ENCODE assay signal across 8 cellular contexts in the genomic region with DNA sequence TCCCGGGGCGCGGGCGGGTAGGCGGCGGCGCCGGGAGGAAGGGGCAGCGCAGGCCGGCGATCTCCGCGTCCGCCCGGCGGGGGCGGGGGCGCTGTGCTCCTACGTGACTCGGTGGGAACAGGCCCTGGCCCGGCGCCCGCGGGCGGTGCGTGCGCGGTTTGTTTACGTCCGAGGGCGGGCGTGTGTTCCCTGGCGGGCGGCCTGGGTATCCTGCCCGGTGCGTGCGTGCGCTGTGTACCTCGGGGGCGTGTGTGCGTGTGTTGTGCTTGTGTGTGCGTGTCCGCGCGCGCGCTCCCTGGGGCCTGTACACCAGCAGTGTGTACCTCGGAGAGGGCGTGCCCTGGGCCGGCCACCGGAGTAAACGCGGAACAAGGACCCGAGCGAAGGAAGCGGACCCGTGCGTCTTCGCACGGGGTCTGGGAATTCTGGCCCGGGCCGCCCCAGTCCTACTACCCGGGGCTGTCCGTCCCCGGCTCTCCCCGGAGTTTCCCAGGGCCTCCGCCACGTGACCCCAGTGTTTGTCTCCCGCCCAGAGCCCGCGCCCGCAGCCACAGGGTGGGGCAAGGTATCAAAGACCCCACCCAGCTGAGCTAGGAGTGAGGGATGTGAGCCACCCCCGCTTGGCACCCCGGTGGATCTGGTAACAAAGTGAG. TPM values are rescaled to one million over a fixed set of nuclear protein-coding genes. Genes with fewer than 3 reads are reported as not detected.
DNase-seq lines count a peak whose midpoint lies in the region; ATAC-seq and TF ChIP-seq lines count a peak whose summit lies in the region.

No MANE protein-coding gene starts in this region.

- H3K9me3 ChIP-seq in CD4-positive, alpha-beta T cell (ENCODE audit: control insufficient read depth, low read length), result no peaks in the 10 kb centered on the region
- no peaks in the 10 kb centered on the region for H3K9me3 ChIP-seq in liver (ENCODE audit: control insufficient read depth in 4 of 4, low read length in 3 of 4)

- H3K9me3 Mint-ChIP-seq in CD4-positive, alpha-beta T cell, result no peaks in the 10 kb centered on the region
- H3K9me3 Mint-ChIP-seq in dendritic cell treated with granulocyte-macrophage colony-stimulating factor and Interleukin-4, amounts not matched to agents 40 ng/mL and 50 ng/mL, for 4 days, result no peaks in the 10 kb centered on the region

- peak; percentile 28 for ATAC-seq in CD4-positive, alpha-beta T cell (ENCODE audit: poor library complexity)
- ATAC-seq in GM21390 (IDR thresholded peaks at IDR 0.05; ENCODE audit: unreplicated experiment), result peak; percentile 8

- intact Hi-C loops in CD4-positive, alpha-beta T cell (cut with DNase I, micrococcal nuclease), result loop anchor here (5.0 to 10.0 kb wide), 3 partner anchors 62 to 115 kb away; partner anchors contain the start of genes CSNK1E (in 1 of the 2) and TMEM184B (in 1 of the 2)
- intact Hi-C loops in dendritic cell treated with granulocyte-macrophage colony-stimulating factor and Interleukin-4, amounts not matched to agents 40 ng/mL and 50 ng/mL, for 4 days (cut with micrococcal nuclease), result loop anchor here (1.0 to 10.0 kb wide), 2 partner anchors 21 to 58 kb away; partner anchors contain the start of gene PLA2G6

- POLR2A ChIA-PET in CD4-positive, alpha-beta T cell (lab: Charles Lee), result interaction anchor here (0.8 to 3.5 kb wide), 8 partner anchors 12 to 1117 kb away, joined by 3 to 39 read pairs (median 5); partner anchors contain the start of genes CBX6, CSNK1E, GGA1 and PLA2G6

- H3K27ac ChIP-seq in CD4-positive, alpha-beta T cell (ENCODE audit: low read depth, low read length), result peak overlapping the region; percentile 82
- peak overlapping the region; percentile 98 to 99 for H3K27ac ChIP-seq in liver (ENCODE audit: low read depth in 1 of 2, low read length in 2 of 2)

- peak overlapping the region; percentile 89 for H3K4me3 Mint-ChIP-seq in CD4-positive, alpha-beta T cell
- peak overlapping the region; percentile 77 for H3K4me3 Mint-ChIP-seq in dendritic cell treated with granulocyte-macrophage colony-stimulating factor and Interleukin-4, amounts not matched to agents 40 ng/mL and 50 ng/mL, for 4 days

- H3K27me3 Mint-ChIP-seq in CD4-positive, alpha-beta T cell, result no peaks in the 10 kb centered on the region
- peaks cover 11% of the 10 kb centered on the region for H3K27me3 Mint-ChIP-seq in dendritic cell treated with granulocyte-macrophage colony-stimulating factor and Interleukin-4, amounts not matched to agents 40 ng/mL and 50 ng/mL, for 4 days

- no peak for TF ChIP-seq RAD21 in liver (IDR thresholded peaks at IDR 0.05)

- peak overlapping the region; percentile 78 to 94 (median 90) for H3K4me3 ChIP-seq in liver (ENCODE audit: low read depth in 1 of 3, low read length in 3 of 3)

- no peaks in the 10 kb centered on the region for H3K36me3 ChIP-seq in liver (ENCODE audit: control insufficient read depth in 4 of 4, insufficient read depth in 3 of 4, low read depth in 1 of 4, low read length in 3 of 4)

- peak overlapping the region; percentile 71 for H3K27ac Mint-ChIP-seq in CD4-positive, alpha-beta T cell
- H3K27ac Mint-ChIP-seq in dendritic cell treated with granulocyte-macrophage colony-stimulating factor and Interleukin-4, amounts not matched to agents 40 ng/mL and 50 ng/mL, for 4 days, result peak overlapping the region; percentile 40

- no peak for TF ChIP-seq CTCF in CD4-positive, alpha-beta T cell (IDR thresholded peaks at IDR 0.05)
- TF ChIP-seq CTCF in liver (IDR thresholded peaks at IDR 0.05; ENCODE audit: low read depth, low read length, missing input control), result no peak

- H3K27me3 ChIP-seq in CD4-positive, alpha-beta T cell (ENCODE audit: control insufficient read depth, insufficient read depth, low read length), result no peaks in the 10 kb centered on the region
- no peaks in the 10 kb centered on the region for H3K27me3 ChIP-seq in liver (ENCODE audit: control insufficient read depth in 4 of 4, insufficient read depth in 4 of 4, low read length in 3 of 4)

- H3K4me1 ChIP-seq in liver (ENCODE audit: control insufficient read depth in 4 of 4, insufficient read depth in 4 of 4, low read length in 3 of 4), result peaks cover 0 to 7% (median 3%) of the 10 kb centered on the region in 4 donors

- under 1% methylated on average over 74 of the region's 74 CpGs for WGBS in liver

- no peaks in the 10 kb centered on the region for H3K36me3 Mint-ChIP-seq in CD4-positive, alpha-beta T cell (ENCODE audit: low read depth)
- no peaks in the 10 kb centered on the region for H3K36me3 Mint-ChIP-seq in dendritic cell treated with granulocyte-macrophage colony-stimulating factor and Interleukin-4, amounts not matched to agents 40 ng/mL and 50 ng/mL, for 4 days (ENCODE audit: low read depth)

- H3K4me1 Mint-ChIP-seq in CD4-positive, alpha-beta T cell (ENCODE audit: low read depth), result peaks cover 26% of the 10 kb centered on the region
- peaks cover 68% of the 10 kb centered on the region for H3K4me1 Mint-ChIP-seq in dendritic cell treated with granulocyte-macrophage colony-stimulating factor and Interleukin-4, amounts not matched to agents 40 ng/mL and 50 ng/mL, for 4 days (ENCODE audit: low read depth)

- DNase-seq in CD4-positive, alpha-beta T cell, result peak in 9 of 10 experiments; percentile 22 to 56 (median 40)
- DNase-seq in LoVo (ENCODE audit: low spot score) (peak; percentile 75), GM19240 (ENCODE audit: insufficient read length, low spot score) (no peak)
- DNase-seq in activated CD4-positive, alpha-beta T cell treated with anti-CD3 and anti-CD28 coated beads for 1 hour, result peak; percentile 16
- DNase-seq in stimulated activated CD4-positive, alpha-beta T cell treated with anti-CD3 and anti-CD28 coated beads, Interleukin-4, amount 100 ng/mL, for 48 hours (ENCODE audit: low read depth in 2 of 2), result peak; percentile 46 to 56

- CTCF ChIA-PET in CD4-positive, alpha-beta T cell (lab: Charles Lee), result interaction anchor here (0.5 to 1.7 kb wide), 2 partner anchors 22 to 190 kb away, joined by 3 to 7 read pairs; no protein-coding TSS in a partner anchor

- H3K9ac ChIP-seq in liver (ENCODE audit: low read depth in 1 of 2, low read length in 2 of 2), result peak overlapping the region; percentile 91 to 95

TF ChIP-seq in liver, 16 proteins besides CTCF, POLR2A, EP300 and RAD21 (continues in another document):
- TF ChIP-seq RXRA (IDR thresholded peaks at IDR 0.05) (no peak), HNF4A (conservative IDR thresholded peaks at IDR 0.05) (no peak), YY1 (IDR thresholded peaks at IDR 0.05) (no peak), TAF1 (conservative IDR thresholded peaks at IDR 0.05) (no peak), GABPA (IDR thresholded peaks at IDR 0.05 in 1 of 2, conservative IDR thresholded peaks at IDR 0.05 in 1 of 2) (no peak), FOXA1 (IDR thresholded peaks at IDR 0.05) (no peak), JUND (IDR thresholded peaks at IDR 0.05) (peak in 1 of 2 donors; percentile 87), SP1 (IDR thresholded peaks at IDR 0.05) (peak; percentile 7), EGR1 (IDR thresholded peaks at IDR 0.05; ENCODE audit: low read depth in 2 of 2) (peak in 1 of 2 donors; percentile 66), FOXA2 (IDR thresholded peaks at IDR 0.05) (no peak), NR2F2 (IDR thresholded peaks at IDR 0.05) (no peak)
- TF ChIP-seq, protein P1, sequence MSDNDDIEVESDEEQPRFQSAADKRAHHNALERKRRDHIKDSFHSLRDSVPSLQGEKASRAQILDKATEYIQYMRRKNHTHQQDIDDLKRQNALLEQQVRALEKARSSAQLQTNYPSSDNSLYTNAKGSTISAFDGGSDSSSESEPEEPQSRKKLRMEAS (IDR thresholded peaks at IDR 0.05), result no peak
- TF ChIP-seq, protein P2, sequence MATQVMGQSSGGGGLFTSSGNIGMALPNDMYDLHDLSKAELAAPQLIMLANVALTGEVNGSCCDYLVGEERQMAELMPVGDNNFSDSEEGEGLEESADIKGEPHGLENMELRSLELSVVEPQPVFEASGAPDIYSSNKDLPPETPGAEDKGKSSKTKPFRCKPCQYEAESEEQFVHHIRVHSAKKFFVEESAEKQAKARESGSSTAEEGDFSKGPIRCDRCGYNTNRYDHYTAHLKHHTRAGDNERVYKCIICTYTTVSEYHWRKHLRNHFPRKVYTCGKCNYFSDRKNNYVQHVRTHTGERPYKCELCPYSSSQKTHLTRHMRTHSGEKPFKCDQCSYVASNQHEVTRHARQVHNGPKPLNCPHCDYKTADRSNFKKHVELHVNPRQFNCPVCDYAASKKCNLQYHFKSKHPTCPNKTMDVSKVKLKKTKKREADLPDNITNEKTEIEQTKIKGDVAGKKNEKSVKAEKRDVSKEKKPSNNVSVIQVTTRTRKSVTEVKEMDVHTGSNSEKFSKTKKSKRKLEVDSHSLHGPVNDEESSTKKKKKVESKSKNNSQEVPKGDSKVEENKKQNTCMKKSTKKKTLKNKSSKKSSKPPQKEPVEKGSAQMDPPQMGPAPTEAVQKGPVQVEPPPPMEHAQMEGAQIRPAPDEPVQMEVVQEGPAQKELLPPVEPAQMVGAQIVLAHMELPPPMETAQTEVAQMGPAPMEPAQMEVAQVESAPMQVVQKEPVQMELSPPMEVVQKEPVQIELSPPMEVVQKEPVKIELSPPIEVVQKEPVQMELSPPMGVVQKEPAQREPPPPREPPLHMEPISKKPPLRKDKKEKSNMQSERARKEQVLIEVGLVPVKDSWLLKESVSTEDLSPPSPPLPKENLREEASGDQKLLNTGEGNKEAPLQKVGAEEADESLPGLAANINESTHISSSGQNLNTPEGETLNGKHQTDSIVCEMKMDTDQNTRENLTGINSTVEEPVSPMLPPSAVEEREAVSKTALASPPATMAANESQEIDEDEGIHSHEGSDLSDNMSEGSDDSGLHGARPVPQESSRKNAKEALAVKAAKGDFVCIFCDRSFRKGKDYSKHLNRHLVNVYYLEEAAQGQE (IDR thresholded peaks at IDR 0.05), result peak; percentile 52
- TF ChIP-seq, protein P3, sequence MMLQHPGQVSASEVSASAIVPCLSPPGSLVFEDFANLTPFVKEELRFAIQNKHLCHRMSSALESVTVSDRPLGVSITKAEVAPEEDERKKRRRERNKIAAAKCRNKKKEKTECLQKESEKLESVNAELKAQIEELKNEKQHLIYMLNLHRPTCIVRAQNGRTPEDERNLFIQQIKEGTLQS (IDR thresholded peaks at IDR 0.05), result no peak

RNA-seq across cellular contexts. Expression of gene MAFF, which starts 0.8 kb away (rescaled TPM):
- 10 to 100 TPM; 25.6 to 27.3 TPM for total RNA-seq in CD4-positive, alpha-beta T cell
- 1 to 10 TPM; 1.7 to 3.3 TPM for total RNA-seq in liver
- polyA plus RNA-seq in liver, result 1 to 10 TPM; 1.4 to 2.2 TPM

RNA-seq across cellular contexts. Expression of gene PLA2G6, which starts 20.9 kb away (rescaled TPM):
- total RNA-seq in CD4-positive, alpha-beta T cell, result 10 to 100 TPM; 48.8 to 50.2 TPM
- total RNA-seq in liver, result 1 to 10 TPM; 7.3 to 9.0 TPM
- 1 to 10 TPM; 5.7 to 7.2 TPM for polyA plus RNA-seq in liver

Comparison
In these comparisons a context has a peak if more than half of its experiments do, and no peak if none do; other contexts are left out.
1. RNA of gene MAFF, which starts 0.8 kb away (total RNA-seq): 25.6 to 27.3 TPM in CD4-positive, alpha-beta T cell; 1.7 to 3.3 TPM in liver; every median in the first group is over 4 times any median in the second.
2. RNA of gene PLA2G6, which starts 20.9 kb away (total RNA-seq): 48.8 to 50.2 TPM in CD4-positive, alpha-beta T cell; 7.3 to 9.0 TPM in liver; every median in the first group is over 4 times any median in the second.